In the genomic region with DNA sequence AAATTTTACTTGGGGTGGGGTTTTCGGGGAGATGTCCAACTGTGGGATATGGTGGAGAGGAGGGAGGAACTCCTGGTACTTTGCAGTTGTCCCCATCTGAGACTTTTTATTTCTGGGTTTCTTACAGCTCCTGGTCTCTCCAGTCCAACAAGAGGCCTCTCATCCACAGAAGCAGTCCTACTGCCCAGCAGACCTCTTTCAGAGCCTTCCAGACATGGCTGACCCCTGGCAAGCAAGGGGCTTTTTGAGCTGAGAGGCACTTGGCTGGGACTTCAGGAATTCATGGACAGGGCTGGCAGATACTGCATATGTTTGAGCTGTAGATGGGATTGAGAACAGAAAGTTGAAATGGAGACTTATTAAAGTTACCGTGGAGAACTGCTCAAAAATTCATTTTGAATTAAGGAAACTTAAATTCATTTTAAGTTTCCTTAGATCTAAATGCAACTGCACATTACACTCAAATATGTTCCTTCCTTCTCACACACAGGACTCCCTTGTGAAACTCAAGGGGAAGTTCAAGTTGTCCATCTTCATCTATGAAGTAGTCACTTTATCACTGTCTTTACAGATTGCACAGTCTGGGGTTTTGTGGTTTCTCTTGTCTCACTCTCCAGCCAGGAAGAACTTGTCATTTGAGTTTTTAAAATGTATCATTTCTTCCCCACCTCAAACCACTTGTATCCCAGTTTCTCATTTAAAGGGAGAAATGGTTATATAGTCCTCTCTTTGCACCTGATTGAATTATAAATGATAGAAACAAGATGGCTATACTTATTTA, we compare ENCODE assay signal across 10 cellular contexts. TPM values are rescaled to one million over a fixed set of nuclear protein-coding genes. Genes with fewer than 3 reads are reported as not detected.
DNase-seq lines count a peak whose midpoint lies in the region; ATAC-seq, FAIRE-seq and TF ChIP-seq lines count a peak whose summit lies in the region.
"Had no signal": no experiment of that assay in that cellular context is flagged by ENCODE, and none has a peak within 500 bp of the region (broad histone marks: within the 10 kb centered on the region; RNA-seq: fewer than 3 reads in every experiment).

No MANE protein-coding gene starts in this region.

- H3K4me3 ChIP-seq in right cardiac atrium (ENCODE audit: low read length) (no peak overlapping the region), tibial artery (no peak overlapping the region)

- no peaks in the 10 kb centered on the region for H3K36me3 Mint-ChIP-seq in activated T-cell treated with anti-CD3 and anti-CD28 coated beads, Interleukin-2, amount 50 U/mL, for 4 hours (ENCODE audit: insufficient read depth)
- peaks cover 6% of the 10 kb centered on the region for H3K36me3 Mint-ChIP-seq in T-helper 2 cell treated with Interferon-gamma antibody and Interleukin-4, amounts not matched to agents 5 μg/mL and 100 μg/mL, for 36 hours (ENCODE audit: low read depth)

- no peaks in the 10 kb centered on the region for H3K27me3 Mint-ChIP-seq in activated T-cell treated with anti-CD3 and anti-CD28 coated beads, Interleukin-2, amount 50 U/mL, for 4 hours (ENCODE audit: low read depth)
- no peaks in the 10 kb centered on the region for H3K27me3 Mint-ChIP-seq in T-helper 2 cell treated with Interferon-gamma antibody and Interleukin-4, amounts not matched to agents 5 μg/mL and 100 μg/mL, for 36 hours (ENCODE audit: low read depth)

- H3K9me3 Mint-ChIP-seq in activated T-cell treated with anti-CD3 and anti-CD28 coated beads, Interleukin-2, amount 50 U/mL, for 4 hours: no peaks in the 10 kb centered on the region
- no peaks in the 10 kb centered on the region for H3K9me3 Mint-ChIP-seq in T-helper 2 cell treated with Interferon-gamma antibody and Interleukin-4, amounts not matched to agents 5 μg/mL and 100 μg/mL, for 36 hours

- no peaks in the 10 kb centered on the region for H3K36me3 ChIP-seq in tibial artery

- H3K4me1 ChIP-seq in right cardiac atrium (ENCODE audit: control insufficient read depth, insufficient read depth, low read length) (peaks cover 13% of the 10 kb centered on the region), tibial artery (peaks cover 0 to 48% (median 34%) of the 10 kb centered on the region in 4 donors)

- intact Hi-C loops in right cardiac atrium (cut with DNase I) (no loop called here), tibial artery (cut with DNase I; ENCODE audit: low total_unique reads) (no loop called here)

- no peak for FAIRE-seq in GM12891 (lab: Jason Lieb, UNC)

- no peak for TF ChIP-seq POLR2A in GM12891 (IDR thresholded peaks at IDR 0.05; ENCODE audit: low read depth, low read length)

- H3K27me3 ChIP-seq in right cardiac atrium (ENCODE audit: control insufficient read depth, insufficient read depth) (no peaks in the 10 kb centered on the region), tibial artery (no peaks in the 10 kb centered on the region)

- no peak for DNase-seq in activated T-cell treated with anti-CD3 and anti-CD28 coated beads, Interleukin-2, amount 50 U/mL, for 4 hours
- DNase-seq in activated T-cell treated with anti-CD3 and anti-CD28 coated beads for 4 hours (no peak), right cardiac atrium (peak in 1 of 3 donors; percentile 64), tibial artery (peak in 1 of 2 donors; percentile 61), SW480 (ENCODE audit: low spot score) (no peak), NCI-H1694 (lab: John Stamatoyannopoulos, UW) (no peak), GM12891 (ENCODE audit: insufficient read length, low spot score) (no peak)
- DNase-seq in T-helper 2 cell treated with Interferon-gamma antibody and Interleukin-4, amounts not matched to agents 5 μg/mL and 100 μg/mL, for 36 hours (ENCODE audit: low spot score): peak; percentile 39
- DNase-seq: stimulated activated CD4-positive, alpha-beta T cell treated with anti-CD3 and anti-CD28 coated beads, Interleukin-4, amount 100 ng/mL, for 4 hours had no signal

- H3K4me3 Mint-ChIP-seq in activated T-cell treated with anti-CD3 and anti-CD28 coated beads, Interleukin-2, amount 50 U/mL, for 4 hours: no peak overlapping the region
- no peak overlapping the region for H3K4me3 Mint-ChIP-seq in T-helper 2 cell treated with Interferon-gamma antibody and Interleukin-4, amounts not matched to agents 5 μg/mL and 100 μg/mL, for 36 hours

- WGBS in right cardiac atrium: 54% methylated on average over 2 of the region's 2 CpGs

- H3K27ac ChIP-seq in right cardiac atrium (ENCODE audit: low read length) (peak overlapping the region; percentile 89), tibial artery (peak overlapping the region; percentile 68 to 73)

- H3K9me3 ChIP-seq in right cardiac atrium (ENCODE audit: control insufficient read depth, low read length): no peaks in the 10 kb centered on the region
- H3K9me3 ChIP-seq in tibial artery: no peaks in the 10 kb centered on the region

- TF ChIP-seq CTCF in tibial artery (IDR thresholded peaks at IDR 0.05): no peak

- H3K27ac Mint-ChIP-seq in T-helper 2 cell treated with Interferon-gamma antibody and Interleukin-4, amounts not matched to agents 5 μg/mL and 100 μg/mL, for 36 hours: no peak overlapping the region

- peak; percentile 81 for ATAC-seq in activated T-cell treated with anti-CD3 and anti-CD28 coated beads, Interleukin-2, amount 50 U/mL, for 4 hours
- ATAC-seq in right cardiac atrium: peak in 1 of 2 donors; percentile 29

- peaks cover 35% of the 10 kb centered on the region for H3K4me1 Mint-ChIP-seq in activated T-cell treated with anti-CD3 and anti-CD28 coated beads, Interleukin-2, amount 50 U/mL, for 4 hours (ENCODE audit: low read depth)
- peaks cover 24% of the 10 kb centered on the region for H3K4me1 Mint-ChIP-seq in T-helper 2 cell treated with Interferon-gamma antibody and Interleukin-4, amounts not matched to agents 5 μg/mL and 100 μg/mL, for 36 hours (ENCODE audit: low read depth)

TF ChIP-seq in GM12891, 5 proteins besides CTCF, POLR2A, EP300 and RAD21:
- TF ChIP-seq TAF1 (IDR thresholded peaks at IDR 0.05; ENCODE audit: low read depth, low read length) (no peak), SPI1 (IDR thresholded peaks at IDR 0.05; ENCODE audit: low read depth, low read length) (no peak), POLR2AphosphoS5 (IDR thresholded peaks at IDR 0.05; ENCODE audit: low read depth, low read length) (no peak)

RNA-seq across cellular contexts. Expression of gene FBXO47, which starts 40.7 kb away (rescaled TPM):
- total RNA-seq in activated T-cell treated with anti-CD3 and anti-CD28 coated beads, Interleukin-2, amount 50 U/mL, for 4 hours: under 1 TPM in 1 of 3 donors, not detected in 2; 0.08 TPM
- not detected for total RNA-seq in right cardiac atrium
- polyA plus RNA-seq in right cardiac atrium: not detected
- not detected for polyA plus RNA-seq in GM12891 (2012; ENCODE audit: low read depth, missing spikeins)
- total RNA-seq: kidney epithelial cell had no signal

RNA-seq across cellular contexts. Expression of gene LASP1, which starts 56.6 kb away (rescaled TPM):
- 100 to 1,000 TPM in 1 of 3 donors, 10 to 100 TPM in 2; 74.7 to 109 (median 88.2) TPM for total RNA-seq in activated T-cell treated with anti-CD3 and anti-CD28 coated beads, Interleukin-2, amount 50 U/mL, for 4 hours
- total RNA-seq in right cardiac atrium: 10 to 100 TPM; 29.2 to 39.6 (median 35.8) TPM
- polyA plus RNA-seq in right cardiac atrium: 23.8 TPM
- polyA plus RNA-seq in GM12891 (2012; ENCODE audit: low read depth, missing spikeins): 88.8 TPM
